In genomic region chr19:47260476-47260875, GRCh38 we compare ENCODE assay signal across 12 cellular contexts. TPM values are rescaled to one million over a fixed set of nuclear protein-coding genes. Genes with fewer than 3 reads are reported as not detected.
"Had no signal": no experiment of that assay in that cellular context is flagged by ENCODE, and none has a peak within 500 bp of the region (broad histone marks: within the 10 kb centered on the region; RNA-seq: fewer than 3 reads in every experiment).

No MANE protein-coding gene starts in this region.

- H3K27me3 Mint-ChIP-seq: activated CD8-positive, alpha-beta memory T cell treated with anti-CD3 and anti-CD28 coated beads, Interleukin-2, amount 10 ng/mL, durations not matched to agents 7 days and 5 days; activated T-cell treated with anti-CD3 and anti-CD28 coated beads, Interleukin-2, amount 50 U/mL, for 24 hours had no signal

- DNase-seq: activated CD8-positive, alpha-beta memory T cell treated with anti-CD3 and anti-CD28 coated beads, Interleukin-2, amount 10 ng/mL, durations not matched to agents 7 days and 5 days; activated T-cell treated with anti-CD3 and anti-CD28 coated beads, Interleukin-2, amount 50 U/mL, for 24 hours; dermis blood vessel endothelial cell; left ventricle myocardium superior; mesendoderm; posterior cingulate gyrus had no signal

- H3K4me3 ChIP-seq: breast epithelium, hepatocyte, neural progenitor cell, skin epidermis had no signal

- ATAC-seq: activated CD4-positive, CD25-positive, alpha-beta regulatory T cell treated with anti-CD3 and anti-CD28 coated beads, Interleukin-2, amount 50 U/mL, for 24 hours; activated CD8-positive, alpha-beta memory T cell treated with anti-CD3 and anti-CD28 coated beads, Interleukin-2, amount 10 ng/mL, durations not matched to agents 7 days and 5 days; left ventricle myocardium superior had no signal

- H3K9ac ChIP-seq: neural progenitor cell had no signal

- H3K4me2 ChIP-seq: hepatocyte, neural progenitor cell had no signal

- H3K4me3 Mint-ChIP-seq: activated CD8-positive, alpha-beta memory T cell treated with anti-CD3 and anti-CD28 coated beads, Interleukin-2, amount 10 ng/mL, durations not matched to agents 7 days and 5 days; activated T-cell treated with anti-CD3 and anti-CD28 coated beads, Interleukin-2, amount 50 U/mL, for 24 hours had no signal

- H3K9me3 ChIP-seq: breast epithelium had no signal

- H2AFZ ChIP-seq: hepatocyte, neural progenitor cell had no signal

- H3K27me3 ChIP-seq: breast epithelium, hepatocyte, neural progenitor cell had no signal

- H3K27ac ChIP-seq: breast epithelium, hepatocyte, neural progenitor cell had no signal

- H3K9me3 Mint-ChIP-seq: activated T-cell treated with anti-CD3 and anti-CD28 coated beads, Interleukin-2, amount 50 U/mL, for 24 hours; neural progenitor cell had no signal

- H3K36me3 ChIP-seq: breast epithelium, neural progenitor cell had no signal

RNA-seq across cellular contexts. Expression of gene C5AR1, which starts 49.2 kb away (rescaled TPM):
- total RNA-seq: dermis blood vessel endothelial cell, kidney epithelial cell had no signal
